ENCODE assay signal across 8 cellular contexts in the genomic region with DNA sequence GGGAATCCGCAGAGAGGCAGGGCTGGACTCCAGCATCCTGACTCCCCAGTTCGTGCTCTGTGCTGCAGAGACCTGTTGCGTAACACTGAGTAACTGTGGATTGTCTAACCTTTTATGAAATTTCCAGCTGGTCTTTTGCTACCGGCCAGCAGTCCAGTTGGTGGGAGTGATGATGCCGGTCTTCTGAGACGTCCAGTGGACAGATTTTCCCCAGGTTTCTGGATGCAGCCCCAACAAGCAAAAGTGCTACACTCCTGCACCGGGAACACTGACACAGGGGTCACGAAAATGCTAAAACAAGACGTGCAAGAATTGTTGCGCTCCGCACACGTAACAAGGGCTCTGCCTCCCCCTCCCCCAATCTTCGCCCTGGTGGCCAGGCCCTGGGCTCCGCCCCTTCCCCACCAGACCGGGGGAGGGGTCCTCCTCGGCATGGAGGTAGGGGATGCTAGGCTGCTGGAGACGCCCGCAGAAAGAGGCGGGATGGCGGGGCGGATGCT. TPM values are rescaled to one million over a fixed set of nuclear protein-coding genes. Genes with fewer than 3 reads are reported as not detected.
DNase-seq lines count a peak whose midpoint lies in the region; ATAC-seq, FAIRE-seq and TF ChIP-seq lines count a peak whose summit lies in the region.

No MANE protein-coding gene starts in this region.

- H3K79me2 ChIP-seq in MM.1S (ENCODE audit: low read length) (no peaks in the 10 kb centered on the region), K562 (ENCODE audit: control insufficient read depth, insufficient read depth, low read length) (no peaks in the 10 kb centered on the region)

- H3K27me3 Mint-ChIP-seq in Calu3 (ENCODE audit: unreplicated experiment) = peaks cover 17% of the 10 kb centered on the region
- H3K27me3 Mint-ChIP-seq in stimulated activated naive B cell treated with anti-CD40 and anti-IgM and Interleukin-4, amounts not matched to agents 10 μg/mL and 1 μg/mL and 100 μg/mL, for 72 hours = peaks cover 35 to 43% of the 10 kb centered on the region in 2 donors

- no peaks in the 10 kb centered on the region for H4K20me1 ChIP-seq in MM.1S (ENCODE audit: insufficient read depth, low read length)
- H4K20me1 ChIP-seq in K562 (replicated peaks; ENCODE audit: control insufficient read depth, insufficient read depth, low read length) = no peaks in the 10 kb centered on the region; the same call in 1 of the 2 replicates

- H2AFZ ChIP-seq in MM.1S (ENCODE audit: low read length) (no peak overlapping the region), K562 (ENCODE audit: low read depth, low read length) (no peak overlapping the region)

- WGBS in K562 (ENCODE audit: insufficient coverage, low coverage, missing lambda C conversion rate) = 22% methylated on average over 21 of the region's 21 CpGs

- no peak overlapping the region for H3K27ac Mint-ChIP-seq in Calu3 (ENCODE audit: unreplicated experiment)
- H3K27ac Mint-ChIP-seq in stimulated activated naive B cell treated with anti-CD40 and anti-IgM and Interleukin-4, amounts not matched to agents 10 μg/mL and 1 μg/mL and 100 μg/mL, for 72 hours = peak overlapping the region; percentile 70

- DNase-seq in Calu3 (no peak), MM.1S (no peak), K562 (ENCODE audit: extremely low read depth in 1 of 4, low spot score in 3 of 4) (peak in 1 of 4 experiments; percentile 11), kidney epithelial cell (ENCODE audit: low read depth) (no peak), NCI-H187 (lab: John Stamatoyannopoulos, UW) (no peak), RKO (ENCODE audit: low spot score) (no peak), NCI-H1092 (lab: John Stamatoyannopoulos, UW) (no peak)
- peak; percentile 6 for DNase-seq in stimulated activated naive B cell treated with anti-CD40 and anti-IgM and Interleukin-4, amounts not matched to agents 10 μg/mL and 1 μg/mL and 100 μg/mL, for 72 hours

- no peaks in the 10 kb centered on the region for H3F3A ChIP-seq in MM.1S (ENCODE audit: insufficient read depth, low read length)

- CTCF ChIA-PET in Calu3 (lab: Charles Lee) (no interaction called here), K562 (lab: Yijun Ruan, JAX; ENCODE audit: low intra/inter-chr PET ratio) (no interaction called here)

- H3K27me3 ChIP-seq in MM.1S (replicated peaks; ENCODE audit: insufficient read depth, low read length) = peaks cover 49% of the 10 kb centered on the region
- H3K27me3 ChIP-seq in K562 (ENCODE audit: control insufficient read depth in 2 of 2, insufficient read depth in 2 of 2, low read length in 2 of 2) = peaks cover 19 to 62% of the 10 kb centered on the region in 2 experiments; a peak in 4 of 5 replicates
- H3K27me3 ChIP-seq in kidney epithelial cell (ENCODE audit: control insufficient read depth, insufficient read depth, low read length) = no peaks in the 10 kb centered on the region

- TF ChIP-seq EP300 in K562 (IDR thresholded peaks at IDR 0.05; ENCODE audit: low read length) = no peak

- BruUV-seq in Calu3 (replicated peaks; lab: Mats Ljungman, UMichigan) (no TSS peak), K562 (replicated peaks; lab: Mats Ljungman, UMichigan) (no TSS peak)

- no peak overlapping the region for H3K27ac ChIP-seq in MM.1S (ENCODE audit: low read length)
- H3K27ac ChIP-seq in K562 (ENCODE audit: extremely low read depth, low read depth, low read length) = no peak overlapping the region

- peak overlapping the region; percentile 46; the same call in 1 of the 2 replicates for H3K4me3 ChIP-seq in MM.1S (ENCODE audit: low read length)
- peak overlapping the region; percentile 43; the same call in 1 of the 2 replicates for H3K4me3 ChIP-seq in K562
- H3K4me3 ChIP-seq in kidney epithelial cell (ENCODE audit: low read depth, low read length) = peak overlapping the region; percentile 72

- H3K4me3 Mint-ChIP-seq in Calu3 (ENCODE audit: low read depth, unreplicated experiment) = peak overlapping the region; percentile 71
- H3K4me3 Mint-ChIP-seq in stimulated activated naive B cell treated with anti-CD40 and anti-IgM and Interleukin-4, amounts not matched to agents 10 μg/mL and 1 μg/mL and 100 μg/mL, for 72 hours = peak overlapping the region; percentile 85 to 99

- no peak for ATAC-seq in K562
- peak; percentile 3 to 24 for ATAC-seq in stimulated activated naive B cell treated with anti-CD40 and anti-IgM and Interleukin-4, amounts not matched to agents 10 μg/mL and 1 μg/mL and 100 μg/mL, for 72 hours (replicated peaks)

- H3K4me1 ChIP-seq in MM.1S (ENCODE audit: low read length) = no peaks in the 10 kb centered on the region
- H3K4me1 ChIP-seq in K562 (replicated peaks in 1 of 2; ENCODE audit: control insufficient read depth in 2 of 2, insufficient read depth in 2 of 2, low read length in 2 of 2) = peaks cover 0 to 32% of the 10 kb centered on the region in 2 experiments; a peak in 3 of 5 replicates

- POLR2A ChIA-PET in K562 (lab: Yijun Ruan, JAX) = interaction anchor here (0.6 kb wide), 1 partner anchor 1049 kb away, joined by 4 read pairs; no protein-coding TSS in a partner anchor

- H3K9me1 ChIP-seq in K562 (ENCODE audit: control insufficient read depth, insufficient read depth, low read length) = no peaks in the 10 kb centered on the region

- H3K36me3 Mint-ChIP-seq in Calu3 (ENCODE audit: insufficient read depth, unreplicated experiment) = peaks cover 14% of the 10 kb centered on the region
- peaks cover 18 to 20% of the 10 kb centered on the region in 2 donors for H3K36me3 Mint-ChIP-seq in stimulated activated naive B cell treated with anti-CD40 and anti-IgM and Interleukin-4, amounts not matched to agents 10 μg/mL and 1 μg/mL and 100 μg/mL, for 72 hours

- in situ Hi-C loops in K562 (cut with MboI) = no loop called here

- TF ChIP-seq RAD21 in K562 (CRISPR knock-in tag; conservative IDR thresholded peaks at IDR 0.05 in 1 of 2, IDR thresholded peaks at IDR 0.05 in 1 of 2) = no peak

- H3K4me1 Mint-ChIP-seq in Calu3 (ENCODE audit: low read depth, unreplicated experiment) = peaks cover 5% of the 10 kb centered on the region
- H3K4me1 Mint-ChIP-seq in stimulated activated naive B cell treated with anti-CD40 and anti-IgM and Interleukin-4, amounts not matched to agents 10 μg/mL and 1 μg/mL and 100 μg/mL, for 72 hours = peaks cover 19 to 38% of the 10 kb centered on the region in 2 donors

- TF ChIP-seq POLR2A in K562 (conservative IDR thresholded peaks at IDR 0.05) = no peak

- no peak for FAIRE-seq in K562 (lab: Jason Lieb, UNC)

- no peaks in the 10 kb centered on the region for H3K36me3 ChIP-seq in MM.1S (replicated peaks; ENCODE audit: insufficient read depth, low read length)
- no peaks in the 10 kb centered on the region for H3K36me3 ChIP-seq in K562 (ENCODE audit: control insufficient read depth, insufficient read depth, low read length)
- H3K36me3 ChIP-seq in kidney epithelial cell (ENCODE audit: control insufficient read depth, insufficient read depth, low read length) = no peaks in the 10 kb centered on the region

- peak overlapping the region; percentile 60 for H3K4me2 ChIP-seq in MM.1S (ENCODE audit: low read depth, low read length)
- H3K4me2 ChIP-seq in K562 (ENCODE audit: insufficient read depth, low read length) = 0 out of 2 replicates have a peak overlapping the region, but pooled peaks have one; percentile 49

- intact Hi-C loops in Calu3 (cut with micrococcal nuclease; ENCODE audit: unreplicated experiment) = no loop called here
- intact Hi-C loops in K562 (cut with micrococcal nuclease) = no loop called here

- H3K9me2 ChIP-seq in MM.1S (replicated peaks; ENCODE audit: insufficient read depth, low read length) = no peaks in the 10 kb centered on the region

- TF ChIP-seq CTCF in Calu3 (IDR thresholded peaks at IDR 0.05; ENCODE audit: unreplicated experiment) = no peak
- TF ChIP-seq CTCF in MM.1S (IDR thresholded peaks at IDR 0.05; ENCODE audit: low read length) = no peak
- no peak for TF ChIP-seq CTCF in K562 (IDR thresholded peaks at IDR 0.05 in 2 of 3, conservative IDR thresholded peaks at IDR 0.05 in 1 of 3; ENCODE audit: insufficient read depth in 2 of 3, low read depth in 1 of 3, low read length in 3 of 3)
- TF ChIP-seq CTCF in kidney epithelial cell (IDR thresholded peaks at IDR 0.05; ENCODE audit: insufficient read depth, low read length, poor library complexity, severe bottlenecking) = no peak

- H3K9me3 Mint-ChIP-seq in Calu3 (ENCODE audit: low read depth, unreplicated experiment) = no peaks in the 10 kb centered on the region
- no peaks in the 10 kb centered on the region for H3K9me3 Mint-ChIP-seq in stimulated activated naive B cell treated with anti-CD40 and anti-IgM and Interleukin-4, amounts not matched to agents 10 μg/mL and 1 μg/mL and 100 μg/mL, for 72 hours

- H3K9me3 ChIP-seq in MM.1S (replicated peaks; ENCODE audit: insufficient read depth, low read length) (no peaks in the 10 kb centered on the region), K562 (replicated peaks; ENCODE audit: control insufficient read depth, insufficient read depth, low read depth, low read length) (no peaks in the 10 kb centered on the region)

- H3K9ac ChIP-seq in MM.1S (ENCODE audit: low read length) = no peak overlapping the region
- H3K9ac ChIP-seq in K562 (ENCODE audit: insufficient read depth in 1 of 2, low read depth in 2 of 2, low read length in 2 of 2) = peak overlapping the region in 1 of 2 experiments; percentile 79; a peak in 2 of 4 replicates

TF ChIP-seq in K562, 482 proteins besides CTCF, POLR2A, EP300 and RAD21 (continues in another document):
- TF ChIP-seq CEBPG (CRISPR knock-in tag; IDR thresholded peaks at IDR 0.05) (peak; percentile 88), CEBPG (tag; conservative IDR thresholded peaks at IDR 0.05 in 1 of 2, IDR thresholded peaks at IDR 0.05 in 1 of 2) (peak; percentile 89 to 93), SMARCA5 (IDR thresholded peaks at IDR 0.05) (no peak), CEBPB (tag; IDR thresholded peaks at IDR 0.05) (peak; percentile 96)

RNA-seq across cellular contexts. Expression of a gene that starts 0.7 kb away (rescaled TPM):
- total RNA-seq in Calu3 (2022) (2.3 and 2.6 TPM in 2 replicates), K562 (2014; rRNA removed) (11.5 and 19.9 TPM in 2 replicates), K562 (2014; rRNA removed; fragmentation: Illumina TruSeq; extraction: Trizol) (2.7 and 4.1 TPM in 2 replicates), K562 (2015; rRNA removed; fragmentation: Illumina TruSeq; extraction: Trizol) (3.8 and 4.1 TPM in 2 replicates), K562 (2021) (10.8 and 11.0 TPM in 2 replicates), kidney epithelial cell (45.9 and 53.0 TPM in 2 replicates)
- total RNA-seq in K562 (2011; cell fraction: chromatin; rRNA removed; ENCODE audit: low replicate concordance) = 13.5 and 48.4 TPM in 2 replicates
- total RNA-seq in K562 (2011; cell fraction: nucleolus; rRNA removed) = 54.0 and 59.1 TPM in 2 replicates
- 25.0 and 27.9 TPM in 2 replicates for total RNA-seq in K562 (2011; cell fraction: nucleoplasm; rRNA removed)
- polyA plus RNA-seq in K562 (2011; rRNA removed) (9.0 and 9.2 TPM in 2 replicates), K562 (2014; fragmentation: Illumina TruSeq; extraction: Trizol) (6.6 and 9.7 TPM in 2 replicates), K562 (2014; fragmentation: Nextera tagmentation; extraction: Ambion mirVana) (under 1 TPM; 0.28 to 0.34 TPM), K562 (2014; rRNA removed) (8.1 and 11.3 TPM in 2 replicates)
- 5.1 and 16.1 TPM in 2 replicates for polyA plus RNA-seq in K562 (2011; cell fraction: cytosol; rRNA removed)
- 26.9 and 53.0 TPM in 2 replicates for polyA plus RNA-seq in K562 (2011; cell fraction: nucleus; rRNA removed)
- polyA plus RNA-seq in K562 (2012) = 15.9 and 30.3 TPM in 2 replicates
- 2.5 and 7.6 TPM in 2 replicates for polyA minus RNA-seq in K562 (2011; rRNA and poly(A)+ RNA removed)
- polyA minus RNA-seq in K562 (2011; cell fraction: cytosol; rRNA and poly(A)+ RNA removed) = 7.0 and 7.5 TPM in 2 replicates
- polyA minus RNA-seq in K562 (2011; cell fraction: nucleus; rRNA and poly(A)+ RNA removed) = 11.7 and 12.7 TPM in 2 replicates
